Comparison of ENCODE assay signal across 29 cellular contexts in the genomic region with DNA sequence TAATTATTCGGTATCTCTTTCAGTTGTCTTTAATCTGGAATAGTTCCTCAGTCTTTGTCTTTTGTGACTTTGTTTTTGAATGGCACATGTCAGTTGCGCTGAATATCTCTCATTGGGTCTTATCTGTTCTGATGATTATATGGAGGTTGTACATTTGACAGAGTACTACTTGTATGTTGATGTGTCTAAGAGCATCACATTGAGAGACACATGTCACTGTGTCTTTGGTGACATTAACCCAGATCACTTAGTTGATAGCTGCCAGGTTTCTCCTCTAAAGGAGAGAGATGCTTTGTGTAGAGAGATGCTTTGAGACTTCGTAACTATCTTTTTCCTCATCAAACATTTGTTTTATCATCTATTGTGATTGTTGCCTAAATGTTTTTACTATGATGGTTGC.
"Had no signal": no experiment of that assay in that cellular context is flagged by ENCODE, and none has a peak within 500 bp of the region (broad histone marks: within the 10 kb centered on the region; RNA-seq: fewer than 3 reads in every experiment).

No MANE protein-coding gene starts in this region.

- H3K27ac Mint-ChIP-seq: stimulated activated naive B cell treated with anti-CD40 and anti-IgM and Interleukin-4, amounts not matched to agents 10 μg/mL and 1 μg/mL and 100 μg/mL, for 72 hours had no signal

- H3K9me3 ChIP-seq: left ventricle myocardium inferior, mucosa of descending colon, pancreas, prostate gland, stomach, testis, thyroid gland, upper lobe of right lung had no signal

- H3K36me3 ChIP-seq: prostate gland had no signal

- H3K4me3 ChIP-seq: hepatocyte, left ventricle myocardium inferior, lung, mucosa of descending colon, pancreas, prostate gland, skin epidermis, stomach, testis, thyroid gland, upper lobe of right lung had no signal

- ATAC-seq: mucosa of descending colon; naive thymus-derived CD4-positive, alpha-beta T cell; natural killer cell treated with Interleukin-12 subunit alpha and Interleukin-12 subunit beta and Interleukin-15 and Interleukin-18, amount 100 ng/mL, for 72 hours; pancreas; right cardiac atrium; sciatic nerve; stimulated activated naive B cell treated with anti-CD40 and anti-IgM and Interleukin-4, amounts not matched to agents 10 μg/mL and 1 μg/mL and 100 μg/mL, for 72 hours; stimulated activated naive CD8-positive, alpha-beta T cell treated with anti-CD3 and anti-CD28 coated beads, Interleukin-15, Interleukin-2, amounts not matched to agents 100 U/mL and 50 U/mL, for 24 hours; upper lobe of right lung had no signal

- H3K4me3 Mint-ChIP-seq: naive thymus-derived CD4-positive, alpha-beta T cell; natural killer cell treated with Interleukin-12 subunit alpha and Interleukin-12 subunit beta and Interleukin-15 and Interleukin-18, amount 100 ng/mL, for 72 hours; neural crest cell; stimulated activated naive B cell treated with anti-CD40 and anti-IgM and Interleukin-4, amounts not matched to agents 10 μg/mL and 1 μg/mL and 100 μg/mL, for 72 hours had no signal

- H3K4me2 ChIP-seq: hepatocyte had no signal

- H3K9me3 Mint-ChIP-seq: naive thymus-derived CD4-positive, alpha-beta T cell; natural killer cell treated with Interleukin-12 subunit alpha and Interleukin-12 subunit beta and Interleukin-15 and Interleukin-18, amount 100 ng/mL, for 72 hours; stimulated activated naive B cell treated with anti-CD40 and anti-IgM and Interleukin-4, amounts not matched to agents 10 μg/mL and 1 μg/mL and 100 μg/mL, for 72 hours had no signal

- DNase-seq: islet precursor cell; left ventricle myocardium inferior; mesendoderm; midbrain; mucosa of descending colon; naive thymus-derived CD4-positive, alpha-beta T cell; nucleus accumbens; pancreas; posterior cingulate gyrus; retina; right cardiac atrium; stimulated activated CD4-positive, alpha-beta T cell treated with anti-CD3 and anti-CD28 coated beads, Interleukin-12 subunit alpha, Interleukin-12 subunit beta, amount 100 ng/mL, for 4 hours; stimulated activated CD4-positive, alpha-beta T cell treated with anti-CD3 and anti-CD28 coated beads, Interleukin-15, amount 100 ng/mL, for 24 hours; stimulated activated CD4-positive, alpha-beta T cell treated with anti-CD3 and anti-CD28 coated beads, Interleukin-2, amount 100 ng/mL, for 24 hours; stimulated activated CD4-positive, alpha-beta T cell treated with anti-CD3 and anti-CD28 coated beads, Interleukin-4, amount 100 ng/mL, for 1 hour; stimulated activated naive B cell treated with anti-CD40 and anti-IgM and Interleukin-4, amounts not matched to agents 10 μg/mL and 1 μg/mL and 100 μg/mL, for 72 hours; stimulated activated naive CD8-positive, alpha-beta T cell treated with anti-CD3 and anti-CD28 coated beads, Interleukin-15, Interleukin-2, amounts not matched to agents 100 U/mL and 50 U/mL, for 24 hours; stomach; testis; thyroid gland; trophoblast cell; upper lobe of right lung had no signal

- H2AFZ ChIP-seq: hepatocyte had no signal

- H3K27ac ChIP-seq: hepatocyte, left ventricle myocardium inferior, pancreas, prostate gland, skin epidermis, stomach, testis, thyroid gland, upper lobe of right lung had no signal

- H3K27me3 Mint-ChIP-seq: naive thymus-derived CD4-positive, alpha-beta T cell; natural killer cell treated with Interleukin-12 subunit alpha and Interleukin-12 subunit beta and Interleukin-15 and Interleukin-18, amount 100 ng/mL, for 72 hours; stimulated activated naive B cell treated with anti-CD40 and anti-IgM and Interleukin-4, amounts not matched to agents 10 μg/mL and 1 μg/mL and 100 μg/mL, for 72 hours had no signal

- H3K27me3 ChIP-seq: hepatocyte, pancreas, stomach, testis, thyroid gland, upper lobe of right lung had no signal
